ENCODE assay signal across 31 cellular contexts in the genomic region with DNA sequence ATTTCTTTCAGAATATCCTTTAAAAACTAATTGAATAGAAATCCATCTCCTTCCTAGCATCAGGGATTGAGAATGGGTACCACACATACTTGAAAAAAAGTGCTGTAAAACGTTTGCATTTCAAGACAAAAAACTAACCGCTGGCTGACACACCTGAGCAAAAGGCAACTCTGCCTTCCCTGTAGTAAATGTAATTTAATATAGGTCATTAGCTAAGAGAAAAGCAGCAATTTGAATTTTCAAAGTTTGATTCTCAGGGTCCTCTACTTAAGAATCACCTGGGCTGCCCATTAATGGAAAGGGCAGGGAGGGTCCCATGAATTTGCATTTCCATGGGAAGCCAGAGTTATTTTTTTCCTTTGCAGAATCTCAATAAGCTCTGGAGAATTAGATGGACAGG. TPM values are rescaled to one million over a fixed set of nuclear protein-coding genes. Genes with fewer than 3 reads are reported as not detected.
"Had no signal": no experiment of that assay in that cellular context is flagged by ENCODE, and none has a peak within 500 bp of the region (broad histone marks: within the 10 kb centered on the region; RNA-seq: fewer than 3 reads in every experiment).

No MANE protein-coding gene starts in this region.

- H3K9ac ChIP-seq: SK-N-SH had no signal

- H3K27ac Mint-ChIP-seq: activated CD4-positive, alpha-beta T cell treated with anti-CD3 and anti-CD28 coated beads for 36 hours; activated CD4-positive, alpha-beta T cell treated with anti-CD3 and anti-CD28 coated beads, Interleukin-2, amount 10 ng/mL, durations not matched to agents 7 days and 5 days; activated CD8-positive, alpha-beta T cell treated with anti-CD3 and anti-CD28 coated beads, Interleukin-2, amount 10 ng/mL, durations not matched to agents 7 days and 5 days; activated naive CD4-positive, alpha-beta T cell treated with anti-CD3 and anti-CD28 coated beads for 36 hours; activated naive CD4-positive, alpha-beta T cell treated with anti-CD3 and anti-CD28 coated beads, Interleukin-2, amount 50 U/mL, for 72 hours; activated T-helper 1 cell treated with anti-CD3 and anti-CD28 coated beads, Interleukin-12 subunit alpha, Interleukin-12 subunit beta, Interleukin-2, Interleukin-4 antibody, amounts not matched to agents 30 ng/mL and 10 ng/mL and 1 ng/mL, durations not matched to agents 14 hours and 24 hours and 36 hours; T-helper 1 cell treated with Interleukin-12 subunit alpha and Interleukin-12 subunit beta and Interleukin-4 antibody, amounts not matched to agents 30 μg/mL and 1 μg/mL, for 36 hours; T-helper 2 cell treated with Interferon-gamma antibody and Interleukin-4, amounts not matched to agents 5 μg/mL and 100 μg/mL, for 36 hours had no signal

- H3K4me2 ChIP-seq: SK-N-SH had no signal

- ATAC-seq: activated CD4-positive, alpha-beta T cell treated with anti-CD3 and anti-CD28 coated beads for 36 hours; activated CD4-positive, CD25-positive, alpha-beta regulatory T cell treated with anti-CD3 and anti-CD28 coated beads, Interleukin-2, amount 50 U/mL, for 24 hours; activated CD8-positive, alpha-beta T cell treated with anti-CD3 and anti-CD28 coated beads, Interleukin-2, amount 10 ng/mL, durations not matched to agents 7 days and 5 days; activated naive CD4-positive, alpha-beta T cell treated with anti-CD3 and anti-CD28 coated beads, Interleukin-2, amount 50 U/mL, for 72 hours; activated T-cell treated with anti-CD3 and anti-CD28 coated beads, Interleukin-2, amount 50 U/mL, for 4 hours; body of pancreas; PC-3 had no signal

- H3K36me3 ChIP-seq: adrenal gland, breast epithelium, Peyer's patch, SJSA1 had no signal

- H3K27me3 ChIP-seq: adrenal gland, body of pancreas, breast epithelium, Peyer's patch, SJSA1 had no signal

- H3K9me3 Mint-ChIP-seq: activated T-helper 1 cell treated with anti-CD3 and anti-CD28 coated beads, Interleukin-12 subunit alpha, Interleukin-12 subunit beta, Interleukin-2, Interleukin-4 antibody, amounts not matched to agents 30 ng/mL and 10 ng/mL and 1 ng/mL, durations not matched to agents 14 hours and 24 hours and 36 hours; T-helper 1 cell treated with Interleukin-12 subunit alpha and Interleukin-12 subunit beta and Interleukin-4 antibody, amounts not matched to agents 30 μg/mL and 1 μg/mL, for 36 hours had no signal

- DNase-seq: activated CD4-positive, alpha-beta T cell treated with anti-CD3 and anti-CD28 coated beads for 36 hours; activated CD4-positive, alpha-beta T cell treated with anti-CD3 and anti-CD28 coated beads, Interleukin-2, amount 10 ng/mL, durations not matched to agents 7 days and 5 days; activated CD4-positive, alpha-beta T cell treated with anti-CD3 and anti-CD28 coated beads, Interleukin-2, amount 50 U/mL, for 48 hours; activated CD8-positive, alpha-beta T cell treated with anti-CD3 and anti-CD28 coated beads, Interleukin-2, amount 10 ng/mL, durations not matched to agents 7 days and 5 days; activated gamma-delta T cell treated with Interleukin-2 at 50 U/mL for 16 hours; activated naive CD4-positive, alpha-beta T cell treated with anti-CD3 and anti-CD28 coated beads for 36 hours; activated T-cell treated with anti-CD3 and anti-CD28 coated beads for 4 hours; activated T-cell treated with anti-CD3 and anti-CD28 coated beads, Interleukin-2, amount 50 U/mL, for 4 hours; adrenal gland; body of pancreas; NCI-H1105; NCI-H1417 treated with DMSO at 0.1 percent for 48 hours; NCI-H187 treated with DMSO at 0.1 percent for 48 hours; NCI-H2081; NCI-H510A; NCI-H526; NCI-H748 treated with DMSO at 0.1 percent for 48 hours; NK-92 treated with Interleukin-12 subunit alpha and Interleukin-12 subunit beta, amount 100 ng/mL, for 24 hours; PC-3; Peyer's patch; RPMI8226; SHP77 treated with DMSO at 0.1 percent for 48 hours; SK-N-SH had no signal

- H3K4me1 ChIP-seq: adrenal gland, body of pancreas, breast epithelium, Peyer's patch, SJSA1 had no signal

- H3K9me3 ChIP-seq: body of pancreas, Peyer's patch, SJSA1, SK-N-SH had no signal

- H3K4me3 Mint-ChIP-seq: activated CD4-positive, alpha-beta T cell treated with anti-CD3 and anti-CD28 coated beads for 36 hours; activated CD4-positive, alpha-beta T cell treated with anti-CD3 and anti-CD28 coated beads, Interleukin-2, amount 10 ng/mL, durations not matched to agents 7 days and 5 days; activated CD8-positive, alpha-beta T cell treated with anti-CD3 and anti-CD28 coated beads, Interleukin-2, amount 10 ng/mL, durations not matched to agents 7 days and 5 days; activated naive CD4-positive, alpha-beta T cell treated with anti-CD3 and anti-CD28 coated beads for 36 hours; activated T-cell treated with anti-CD3 and anti-CD28 coated beads, Interleukin-2, amount 50 U/mL, for 4 hours; activated T-helper 1 cell treated with anti-CD3 and anti-CD28 coated beads, Interleukin-12 subunit alpha, Interleukin-12 subunit beta, Interleukin-2, Interleukin-4 antibody, amounts not matched to agents 30 ng/mL and 10 ng/mL and 1 ng/mL, durations not matched to agents 14 hours and 24 hours and 36 hours; T-helper 1 cell treated with Interleukin-12 subunit alpha and Interleukin-12 subunit beta and Interleukin-4 antibody, amounts not matched to agents 30 μg/mL and 1 μg/mL, for 36 hours; T-helper 2 cell treated with Interferon-gamma antibody and Interleukin-4, amounts not matched to agents 5 μg/mL and 100 μg/mL, for 36 hours had no signal

- H3K4me1 Mint-ChIP-seq: activated CD4-positive, alpha-beta T cell treated with anti-CD3 and anti-CD28 coated beads for 36 hours; activated CD4-positive, alpha-beta T cell treated with anti-CD3 and anti-CD28 coated beads, Interleukin-2, amount 10 ng/mL, durations not matched to agents 7 days and 5 days had no signal

- H3K27ac ChIP-seq: adrenal gland, body of pancreas, breast epithelium, Peyer's patch, SJSA1 had no signal

- H3K4me3 ChIP-seq: adrenal gland, body of pancreas, breast epithelium, Peyer's patch, SJSA1 had no signal

RNA-seq across cellular contexts. Expression of a gene that starts 40.5 kb away (rescaled TPM):
- total RNA-seq: activated CD4-positive, alpha-beta T cell treated with anti-CD3 and anti-CD28 coated beads for 36 hours; activated CD8-positive, alpha-beta T cell treated with anti-CD3 and anti-CD28 coated beads, Interleukin-2, amount 10 ng/mL, durations not matched to agents 7 days and 5 days; activated naive CD4-positive, alpha-beta T cell treated with anti-CD3 and anti-CD28 coated beads for 36 hours; activated naive CD4-positive, alpha-beta T cell treated with anti-CD3 and anti-CD28 coated beads, Interleukin-2, amount 50 U/mL, for 72 hours; MCF 10A; PC-3 had no signal
